11 cellular contexts compared by ENCODE assay signal in the genomic region with DNA sequence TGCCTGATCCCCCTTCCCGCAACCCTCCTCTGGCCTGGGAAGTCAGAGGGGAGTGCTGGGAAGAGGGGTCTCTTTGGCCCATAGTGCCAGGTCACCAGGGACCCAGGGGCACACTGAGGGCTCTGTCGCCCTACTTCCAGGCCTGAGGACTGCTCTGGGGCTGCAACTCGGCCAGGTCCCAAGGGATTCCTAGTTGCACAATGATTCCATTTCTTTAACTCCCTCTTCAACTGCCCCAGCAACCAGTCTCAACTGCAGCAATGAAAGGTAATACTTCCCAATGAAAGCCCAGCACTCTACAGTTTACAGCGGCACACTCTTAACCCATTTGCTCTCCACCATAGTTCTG. TPM values are rescaled to one million over a fixed set of nuclear protein-coding genes. Genes with fewer than 3 reads are reported as not detected.
DNase-seq lines count a peak whose midpoint lies in the region; ATAC-seq and TF ChIP-seq lines count a peak whose summit lies in the region.
"Had no signal": no experiment of that assay in that cellular context is flagged by ENCODE, and none has a peak within 500 bp of the region (broad histone marks: within the 10 kb centered on the region; RNA-seq: fewer than 3 reads in every experiment).

No MANE protein-coding gene starts in this region.

- peak overlapping the region; percentile 85 to 95 (median 90) for H3K4me2 ChIP-seq in BLaER1 treated with 17β-estradiol and CSF1 and Interleukin-3, amounts not matched to agents 10 nM and 100 nM

- peak overlapping the region in 10 of 11 experiments; percentile 21 to 87 (median 81); a peak in 18 of 22 replicates for H3K9ac ChIP-seq in BLaER1 treated with 17β-estradiol and CSF1 and Interleukin-3, amounts not matched to agents 10 nM and 100 nM

- DNase-seq in amniotic epithelial cell (ENCODE audit: low read depth) = peak; percentile 24
- peak; percentile 41 to 50 for DNase-seq in heart right ventricle
- DNase-seq in sigmoid colon = peak; percentile 88
- no peak for DNase-seq in NCI-H2227 treated with DMSO at 0.1 percent for 48 hours (lab: John Stamatoyannopoulos, UW)
- DNase-seq: NCI-H1694, RPMI8226 had no signal

- WGBS in heart right ventricle, 2 donors = 64 to 66% methylated on average over 4 of the region's 4 CpGs
- 83 to 87% methylated on average over 4 of the region's 4 CpGs for WGBS in sigmoid colon, 2 donors

- ATAC-seq in heart right ventricle (peak; percentile 15 to 60 (median 50)), HG03095 (IDR thresholded peaks at IDR 0.05; ENCODE audit: unreplicated experiment) (no peak), GM19328 (IDR thresholded peaks at IDR 0.05; ENCODE audit: unreplicated experiment) (no peak), GM18873 (IDR thresholded peaks at IDR 0.05; ENCODE audit: low FRiP score, unreplicated experiment) (no peak)
- ATAC-seq: stimulated activated memory B cell treated with anti-CD40 and anti-IgM and Interleukin-4, amounts not matched to agents 10 μg/mL and 1 μg/mL and 100 μg/mL, for 72 hours had no signal

- H3K27me3 ChIP-seq in BLaER1 treated with 17β-estradiol and CSF1 and Interleukin-3, amounts not matched to agents 10 nM and 100 nM = no peaks in the 10 kb centered on the region
- no peaks in the 10 kb centered on the region for H3K27me3 ChIP-seq in heart right ventricle
- H3K27me3 ChIP-seq in sigmoid colon = no peaks in the 10 kb centered on the region

- no peak for TF ChIP-seq CTCF in heart right ventricle (IDR thresholded peaks at IDR 0.05)
- TF ChIP-seq CTCF in sigmoid colon (IDR thresholded peaks at IDR 0.05) = no peak

- no peaks in the 10 kb centered on the region for H4K20me1 ChIP-seq in BLaER1 treated with 17β-estradiol and CSF1 and Interleukin-3, amounts not matched to agents 10 nM and 100 nM

- intact Hi-C loops in heart right ventricle (cut with DNase I) = loop anchor here in 6 of 10 donors (5.0 to 10.0 kb wide), 3 partner anchors 33 to 266 kb away; a partner anchor contains a TSS
- intact Hi-C loops in sigmoid colon (cut with DNase I) = no loop called here

- TF ChIP-seq POLR2A in sigmoid colon (IDR thresholded peaks at IDR 0.05) = no peak

- peaks cover 0 to 21% (median 0%) of the 10 kb centered on the region in 11 experiments; a peak in 9 of 22 replicates for H3K36me3 ChIP-seq in BLaER1 treated with 17β-estradiol and CSF1 and Interleukin-3, amounts not matched to agents 10 nM and 100 nM
- H3K36me3 ChIP-seq in heart right ventricle (no peaks in the 10 kb centered on the region), sigmoid colon (no peaks in the 10 kb centered on the region)

- H3K27ac ChIP-seq in BLaER1 treated with 17β-estradiol and CSF1 and Interleukin-3, amounts not matched to agents 10 nM and 100 nM = peak overlapping the region in 10 of 11 experiments; percentile 86 to 98 (median 96); a peak in 21 of 22 replicates
- H3K27ac ChIP-seq in heart right ventricle = peak overlapping the region in 9 of 10 donors; percentile 30 to 83 (median 66)
- H3K27ac ChIP-seq in sigmoid colon = peak overlapping the region; percentile 75 to 83 (median 78)

- no peaks in the 10 kb centered on the region for H3K9me3 ChIP-seq in BLaER1 treated with 17β-estradiol and CSF1 and Interleukin-3, amounts not matched to agents 10 nM and 100 nM (replicated peaks in 1 of 11)
- no peaks in the 10 kb centered on the region for H3K9me3 ChIP-seq in heart right ventricle
- no peaks in the 10 kb centered on the region for H3K9me3 ChIP-seq in sigmoid colon

- TF ChIP-seq EP300 in sigmoid colon (IDR thresholded peaks at IDR 0.05) = no peak

- H3K4me1 ChIP-seq in BLaER1 treated with 17β-estradiol and CSF1 and Interleukin-3, amounts not matched to agents 10 nM and 100 nM = peaks cover 66 to 100% (median 99%) of the 10 kb centered on the region in 10 experiments
- H3K4me1 ChIP-seq in heart right ventricle (peaks cover 28 to 82% (median 52%) of the 10 kb centered on the region in 9 donors), sigmoid colon (peaks cover 0 to 90% (median 82%) of the 10 kb centered on the region in 4 donors)

- peak overlapping the region in 6 of 10 experiments; percentile 14 to 56 (median 29); a peak in 8 of 20 replicates for H3K4me3 ChIP-seq in BLaER1 treated with 17β-estradiol and CSF1 and Interleukin-3, amounts not matched to agents 10 nM and 100 nM
- no peak overlapping the region for H3K4me3 ChIP-seq in heart right ventricle
- no peak overlapping the region for H3K4me3 ChIP-seq in sigmoid colon

RNA-seq across cellular contexts. Expression of a gene that starts 35.7 kb away (rescaled TPM):
- total RNA-seq in heart right ventricle = 10 to 100 TPM in 9 of 10 donors, 1 to 10 TPM in 1; 9.4 to 34.4 (median 22.1) TPM
- polyA plus RNA-seq in heart right ventricle = 10 to 100 TPM; 11.3 TPM
- 10 to 100 TPM; 11.4 to 25.2 (median 13.3) TPM for total RNA-seq in sigmoid colon
- polyA plus RNA-seq in sigmoid colon = 10 to 100 TPM in 2 of 3 donors, 1 to 10 TPM in 1; 6.0 to 64.4 (median 10.6) TPM

Comparison
In these comparisons a context has a peak if more than half of its experiments do, and no peak if none do; other contexts are left out.
1. H3K4me3 ChIP-seq: peak in BLaER1 treated with 17β-estradiol and CSF1 and Interleukin-3, amounts not matched to agents 10 nM and 100 nM (6 of 10); none in heart right ventricle (0 of 10) and sigmoid colon (0 of 4).
2. ATAC-seq: peak in heart right ventricle (8 of 8); none in HG03095 (single experiment), GM19328 (single experiment) and GM18873 (single experiment).
3. Peak in every context shown above with its lines, with median percentiles within 50 percentile points of each other: H3K27ac ChIP-seq.